Comparison of ENCODE assay signal across 14 cellular contexts in the genomic region with DNA sequence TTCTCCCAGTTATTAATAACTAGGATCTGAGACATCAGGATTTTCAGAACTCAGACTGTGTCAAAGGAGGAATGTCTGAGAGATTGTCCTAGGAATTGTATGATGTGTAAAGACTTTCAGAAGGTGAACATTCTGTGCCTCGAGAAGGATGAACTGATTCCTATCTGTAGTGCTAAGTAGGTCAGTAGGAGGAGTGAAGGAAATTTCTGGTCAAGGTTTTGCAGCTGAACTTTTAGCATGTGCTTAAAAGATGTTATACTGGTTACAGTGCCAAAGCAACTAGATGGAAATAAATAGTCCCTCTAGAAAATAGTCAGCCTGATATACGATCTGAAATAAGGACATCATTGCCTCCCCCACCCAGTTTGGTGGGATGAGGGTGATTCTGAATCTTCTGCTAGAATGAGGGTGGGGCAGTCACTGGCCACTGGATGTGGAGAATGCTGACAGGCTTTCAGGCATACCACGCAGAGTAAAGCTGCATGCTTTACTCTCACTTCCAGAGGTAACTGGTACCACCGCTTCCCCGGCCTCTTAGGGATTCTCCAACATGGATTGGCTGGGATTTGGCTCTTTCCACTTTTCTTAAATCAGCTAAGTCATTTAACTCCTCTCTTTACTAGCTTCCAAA. TPM values are rescaled to one million over a fixed set of nuclear protein-coding genes. Genes with fewer than 3 reads are reported as not detected.
DNase-seq lines count a peak whose midpoint lies in the region; ATAC-seq and TF ChIP-seq lines count a peak whose summit lies in the region.
"Had no signal": no experiment of that assay in that cellular context is flagged by ENCODE, and none has a peak within 500 bp of the region (broad histone marks: within the 10 kb centered on the region; RNA-seq: fewer than 3 reads in every experiment).

No MANE protein-coding gene starts in this region.

- no peaks in the 10 kb centered on the region for H3K27me3 Mint-ChIP-seq in naive thymus-derived CD4-positive, alpha-beta T cell
- H3K27me3 Mint-ChIP-seq: activated naive CD8-positive, alpha-beta T cell had no signal

- peaks cover 3% of the 10 kb centered on the region; the same call in 1 of the 2 replicates for H3K79me2 ChIP-seq in PC-3 (ENCODE audit: low read length)

- H2BK15ac ChIP-seq in IMR-90 (ENCODE audit: low read depth, low read length), result no peak overlapping the region

- H3K4me2 ChIP-seq in IMR-90 (ENCODE audit: low read depth, low read length), result no peak overlapping the region
- no peak overlapping the region for H3K4me2 ChIP-seq in PC-3 (ENCODE audit: low read length)

- TF ChIP-seq CTCF in IMR-90 (conservative IDR thresholded peaks at IDR 0.05; ENCODE audit: low read depth, low read length) (no peak), coronary artery (IDR thresholded peaks at IDR 0.05) (no peak), thyroid gland (IDR thresholded peaks at IDR 0.05) (no peak), PC-3 (conservative IDR thresholded peaks at IDR 0.05; ENCODE audit: low read depth, low read length) (no peak)

- peaks cover 0 to 16% (median 4%) of the 10 kb centered on the region in 5 donors for H3K36me3 Mint-ChIP-seq in naive thymus-derived CD4-positive, alpha-beta T cell

- H3K27ac ChIP-seq in IMR-90 (ENCODE audit: insufficient read depth, low read length) (no peak overlapping the region), coronary artery (peak overlapping the region; percentile 1 to 60), thyroid gland (peak overlapping the region; percentile 28 to 39 (median 29)), PC-3 (ENCODE audit: low read length) (no peak overlapping the region), aorta (ENCODE audit: low read depth in 1 of 2, low read length in 2 of 2) (peak overlapping the region in 1 of 2 donors; percentile 17)
- no peak overlapping the region for H3K27ac ChIP-seq in naive thymus-derived CD4-positive, alpha-beta T cell (ENCODE audit: low read depth, low read length)

- DNase-seq in IMR-90, result no peak
- no peak for DNase-seq in coronary artery (ENCODE audit: low spot score)
- no peak for DNase-seq in naive thymus-derived CD4-positive, alpha-beta T cell
- peak; percentile 51 to 58 for DNase-seq in thyroid gland
- DNase-seq in epidermal melanocyte (ENCODE audit: insufficient read length, low spot score), result no peak
- DNase-seq in NCI-H2029 treated with DMSO at 0.1 percent for 48 hours (lab: John Stamatoyannopoulos, UW), result no peak
- no peak for DNase-seq in PC-3
- DNase-seq in aorta, result no peak
- DNase-seq: cortex of kidney; left cardiac atrium; nucleus accumbens; stimulated activated CD4-positive, alpha-beta T cell treated with anti-CD3 and anti-CD28 coated beads, Interleukin-4, amount 100 ng/mL, for 24 hours had no signal

- H2BK120ac ChIP-seq in IMR-90 (ENCODE audit: low read depth, low read length), result no peak overlapping the region

- no peak overlapping the region for H4K91ac ChIP-seq in IMR-90 (ENCODE audit: insufficient read depth, low read depth, low read length)

- H3K9me3 Mint-ChIP-seq in naive thymus-derived CD4-positive, alpha-beta T cell, result no peaks in the 10 kb centered on the region
- H3K9me3 Mint-ChIP-seq: T-helper 2 cell treated with Interferon-gamma antibody and Interleukin-4, amounts not matched to agents 5 μg/mL and 100 μg/mL, for 36 hours had no signal

- H2AFZ ChIP-seq in IMR-90 (replicated peaks; ENCODE audit: low read length, poor library complexity) (no peak overlapping the region), PC-3 (ENCODE audit: low read length) (no peak overlapping the region)

- H4K5ac ChIP-seq in IMR-90 (ENCODE audit: low read depth, low read length), result no peak overlapping the region; the same call in 1 of the 2 replicates

- WGBS in IMR-90 (ENCODE audit: extremely low coverage in 2 of 2, insufficient read length in 1 of 2), 2 experiments, result 50% methylated on average over 1 of the region's 5 CpGs; no CpG with 5 or more reads in 1 of the 2 experiments
- WGBS in thyroid gland, 2 donors, result 28 to 34% methylated on average over 5 of the region's 5 CpGs
- 13 to 20% methylated on average over 5 of the region's 5 CpGs for WGBS in aorta, 2 donors

- H3K9me2 ChIP-seq in PC-3 (replicated peaks; ENCODE audit: low read length), result no peaks in the 10 kb centered on the region

- H3K4me3 ChIP-seq in IMR-90 (ENCODE audit: insufficient read depth, low read depth, low read length) (no peak overlapping the region), coronary artery (peak overlapping the region; percentile 2), thyroid gland (replicated peaks in 1 of 3) (no peak overlapping the region), PC-3 (ENCODE audit: low read length) (no peak overlapping the region), aorta (ENCODE audit: low read length in 2 of 2) (no peak overlapping the region)
- H3K4me3 ChIP-seq in naive thymus-derived CD4-positive, alpha-beta T cell (ENCODE audit: low read length), result no peak overlapping the region

- no peak for TF ChIP-seq RAD21 in IMR-90 (IDR thresholded peaks at IDR 0.05; ENCODE audit: low read length)

- no TSS peak for BruUV-seq in IMR-90 (replicated peaks; lab: Mats Ljungman, UMichigan)
- no TSS peak for BruUV-seq in PC-3 (replicated peaks; lab: Mats Ljungman, UMichigan)

- no peak overlapping the region for H2BK20ac ChIP-seq in IMR-90 (ENCODE audit: low read depth, low read length)

- H3K4me1 ChIP-seq in IMR-90 (ENCODE audit: control insufficient read depth, insufficient read depth, low read length), result peaks cover 3% of the 10 kb centered on the region; the same call in 1 of the 2 replicates
- peaks cover 0 to 11% of the 10 kb centered on the region in 2 donors for H3K4me1 ChIP-seq in naive thymus-derived CD4-positive, alpha-beta T cell (ENCODE audit: control insufficient read depth in 2 of 2, insufficient read depth in 2 of 2, low read length in 2 of 2)
- peaks cover 8 to 14% of the 10 kb centered on the region in 2 donors for H3K4me1 ChIP-seq in thyroid gland
- no peaks in the 10 kb centered on the region for H3K4me1 ChIP-seq in PC-3 (ENCODE audit: insufficient read depth, low read length)
- no peaks in the 10 kb centered on the region for H3K4me1 ChIP-seq in aorta (ENCODE audit: control insufficient read depth in 1 of 2, insufficient read depth in 2 of 2, low read length in 2 of 2)

- no peak overlapping the region for H3K4me3 Mint-ChIP-seq in naive thymus-derived CD4-positive, alpha-beta T cell
- H3K4me3 Mint-ChIP-seq: activated naive CD8-positive, alpha-beta T cell; T-helper 2 cell treated with Interferon-gamma antibody and Interleukin-4, amounts not matched to agents 5 μg/mL and 100 μg/mL, for 36 hours had no signal

- H3K79me1 ChIP-seq in IMR-90 (ENCODE audit: low read depth in 1 of 2, low read length in 2 of 2), result peaks cover 27 to 62% of the 10 kb centered on the region in 2 experiments

- POLR2A ChIA-PET in IMR-90 (lab: Charles Lee; ENCODE audit: unreplicated experiment) (no interaction called here), PC-3 (lab: Charles Lee; ENCODE audit: unreplicated experiment) (no interaction called here)
- POLR2A ChIA-PET in naive thymus-derived CD4-positive, alpha-beta T cell (lab: Charles Lee), result no interaction called here

- peak overlapping the region; percentile 43; the same call in 1 of the 2 replicates for H2AK5ac ChIP-seq in IMR-90 (ENCODE audit: low read depth, low read length)

- dilution Hi-C loops in IMR-90 (cut with HindIII; ENCODE audit: low sequenced_read_pairs, unreplicated experiment), result no loop called here

- H2BK5ac ChIP-seq in IMR-90 (ENCODE audit: low read depth, low read length, poor library complexity, severe bottlenecking), result no peak overlapping the region

- intact Hi-C loops in IMR-90 (cut with micrococcal nuclease), result no loop called here
- intact Hi-C loops in naive thymus-derived CD4-positive, alpha-beta T cell (cut with micrococcal nuclease), result loop anchor here in 1 of 2 donors (5.0 kb wide), 1 partner anchor 67 kb away; a partner anchor contains a TSS
- intact Hi-C loops in thyroid gland (cut with DNase I), result no loop called here
- intact Hi-C loops in PC-3 (cut with micrococcal nuclease), result no loop called here
- intact Hi-C loops in aorta (cut with DNase I), result no loop called here

- no peak overlapping the region for H4K8ac ChIP-seq in IMR-90 (ENCODE audit: low read depth in 2 of 2, low read length in 2 of 2)

- H2AK9ac ChIP-seq in IMR-90 (replicated peaks; ENCODE audit: low read depth, low read length, poor library complexity), result no peak overlapping the region

- H3K9me1 ChIP-seq in IMR-90 (ENCODE audit: insufficient read depth, low read length), result no peaks in the 10 kb centered on the region

- peaks cover 12% of the 10 kb centered on the region; the same call in 1 of the 2 replicates for H4K20me1 ChIP-seq in IMR-90 (ENCODE audit: insufficient read depth, low read length)
- H4K20me1 ChIP-seq in PC-3 (ENCODE audit: low read length), result no peaks in the 10 kb centered on the region

- H3K14ac ChIP-seq in IMR-90 (replicated peaks; ENCODE audit: low read depth, low read length), result no peak overlapping the region

- H3K4me1 Mint-ChIP-seq in naive thymus-derived CD4-positive, alpha-beta T cell, result peaks cover 0 to 13% (median 4%) of the 10 kb centered on the region in 7 donors

- H3K36me3 ChIP-seq in IMR-90 (ENCODE audit: control insufficient read depth, insufficient read depth, low read length) (peaks cover 8% of the 10 kb centered on the region), thyroid gland (no peaks in the 10 kb centered on the region), PC-3 (ENCODE audit: low read depth, low read length) (no peaks in the 10 kb centered on the region), aorta (ENCODE audit: control insufficient read depth in 1 of 2, insufficient read depth in 2 of 2, low read length in 1 of 2) (no peaks in the 10 kb centered on the region)
- H3K36me3 ChIP-seq in naive thymus-derived CD4-positive, alpha-beta T cell (ENCODE audit: control insufficient read depth in 2 of 3, insufficient read depth in 3 of 3, low read length in 3 of 3), result no peaks in the 10 kb centered on the region

- no peak overlapping the region for H3K18ac ChIP-seq in IMR-90 (ENCODE audit: low read depth, low read length)

- in situ Hi-C loops in IMR-90 (cut with MboI; ENCODE audit: low sequenced_read_pairs), result no loop called here

- no peak overlapping the region for H3K4ac ChIP-seq in IMR-90 (ENCODE audit: low read depth, low read length)

- peak; percentile 42 for ATAC-seq in IMR-90 (ENCODE audit: low read depth)
- peak; percentile 37 for ATAC-seq in naive thymus-derived CD4-positive, alpha-beta T cell
- no peak for ATAC-seq in PC-3
- ATAC-seq in aorta (ENCODE audit: low FRiP score), result no peak

- no peak overlapping the region for H3K23ac ChIP-seq in IMR-90 (ENCODE audit: low read depth, low read length)

- CTCF ChIA-PET in IMR-90 (lab: Yijun Ruan, JAX), result no interaction called here
- CTCF ChIA-PET in naive thymus-derived CD4-positive, alpha-beta T cell (lab: Charles Lee), result interaction anchor here (1.4 kb wide), 1 partner anchor 23 kb away, joined by 3 read pairs; no protein-coding TSS in a partner anchor
- CTCF ChIA-PET in PC-3 (lab: Charles Lee), result no interaction called here

- H3K9me3 ChIP-seq in IMR-90 (ENCODE audit: control insufficient read depth, insufficient read depth, low read length) (no peaks in the 10 kb centered on the region), thyroid gland (no peaks in the 10 kb centered on the region), PC-3 (ENCODE audit: low read length) (no peaks in the 10 kb centered on the region), aorta (ENCODE audit: control insufficient read depth, low read length) (no peaks in the 10 kb centered on the region)
- H3K9me3 ChIP-seq in naive thymus-derived CD4-positive, alpha-beta T cell (ENCODE audit: control insufficient read depth in 2 of 3, low read length in 3 of 3), result no peaks in the 10 kb centered on the region

- no peak overlapping the region for H3K9ac ChIP-seq in IMR-90 (ENCODE audit: low read depth, low read length)
- no peak overlapping the region for H3K9ac ChIP-seq in PC-3 (ENCODE audit: low read length)

- peak overlapping the region in 3 of 9 donors; percentile 21 to 46 (median 28) for H3K27ac Mint-ChIP-seq in naive thymus-derived CD4-positive, alpha-beta T cell
- H3K27ac Mint-ChIP-seq: activated naive CD8-positive, alpha-beta T cell; T-helper 2 cell treated with Interferon-gamma antibody and Interleukin-4, amounts not matched to agents 5 μg/mL and 100 μg/mL, for 36 hours had no signal

- no peaks in the 10 kb centered on the region for H3K27me3 ChIP-seq in IMR-90 (ENCODE audit: control insufficient read depth, insufficient read depth, low read length)
- H3K27me3 ChIP-seq in naive thymus-derived CD4-positive, alpha-beta T cell (ENCODE audit: control insufficient read depth in 2 of 2, insufficient read depth in 2 of 2, low read length in 2 of 2), result no peaks in the 10 kb centered on the region
- no peaks in the 10 kb centered on the region for H3K27me3 ChIP-seq in thyroid gland
- no peaks in the 10 kb centered on the region for H3K27me3 ChIP-seq in PC-3 (ENCODE audit: low read length)
- no peaks in the 10 kb centered on the region for H3K27me3 ChIP-seq in aorta (ENCODE audit: control insufficient read depth in 1 of 2, insufficient read depth in 2 of 2, low read length in 1 of 2)

- TF ChIP-seq POLR2A in IMR-90 (IDR thresholded peaks at IDR 0.05; ENCODE audit: low read depth, low read length) (no peak), thyroid gland (IDR thresholded peaks at IDR 0.05) (no peak)

- no peak overlapping the region for H3K56ac ChIP-seq in IMR-90 (ENCODE audit: extremely low read depth, insufficient read depth, low read length)

- H3F3A ChIP-seq in PC-3 (ENCODE audit: low read length, unreplicated experiment), result no peaks in the 10 kb centered on the region

RNA-seq across cellular contexts. Expression of a gene that starts 57.2 kb away (rescaled TPM):
- total RNA-seq in IMR-90 (2012; rRNA removed) (23.3 and 25.3 TPM in 2 replicates), thyroid gland (10 to 100 TPM; 33.5 to 47.5 (median 43.2) TPM), PC-3 (2014; rRNA removed) (27.3 and 28.1 TPM in 2 replicates), aorta (10 to 100 TPM; 28.6 to 30.0 TPM)
- polyA plus RNA-seq in IMR-90 (2012; rRNA removed) (23.3 and 25.2 TPM in 2 replicates), aorta (10 to 100 TPM; 25.4 to 44.6 TPM)
- polyA plus RNA-seq in IMR-90 (2012; cell fraction: cytosol; rRNA removed), result 21.9 TPM in 2 replicates
- polyA plus RNA-seq in IMR-90 (2012; cell fraction: nucleus; rRNA removed; ENCODE audit: low replicate concordance), result 43.1 and 50.4 TPM in 2 replicates
- 10 to 100 TPM; 36.7 to 53.7 (median 46.9) TPM for total RNA-seq in naive thymus-derived CD4-positive, alpha-beta T cell
- 10 to 100 TPM; 29.7 to 44.4 TPM for polyA plus RNA-seq in naive thymus-derived CD4-positive, alpha-beta T cell

Comparison
In these comparisons a context has a peak if more than half of its experiments do, and no peak if none do; other contexts are left out.
1. ATAC-seq: peak in IMR-90 (single experiment) and naive thymus-derived CD4-positive, alpha-beta T cell (single experiment); none in PC-3 (single experiment) and aorta (single experiment).
2. DNase-seq: peak in thyroid gland (2 of 2); none in IMR-90 (single experiment), coronary artery (single experiment), naive thymus-derived CD4-positive, alpha-beta T cell (0 of 9), epidermal melanocyte (single experiment), NCI-H2029 treated with DMSO at 0.1 percent for 48 hours (single experiment), PC-3 (single experiment) and aorta (0 of 2).
3. H3K27ac ChIP-seq: peak in coronary artery (2 of 2) and thyroid gland (3 of 3); none in IMR-90 (single experiment), naive thymus-derived CD4-positive, alpha-beta T cell (single experiment) and PC-3 (single experiment).